35 cellular contexts compared by ENCODE assay signal in the genomic region with DNA sequence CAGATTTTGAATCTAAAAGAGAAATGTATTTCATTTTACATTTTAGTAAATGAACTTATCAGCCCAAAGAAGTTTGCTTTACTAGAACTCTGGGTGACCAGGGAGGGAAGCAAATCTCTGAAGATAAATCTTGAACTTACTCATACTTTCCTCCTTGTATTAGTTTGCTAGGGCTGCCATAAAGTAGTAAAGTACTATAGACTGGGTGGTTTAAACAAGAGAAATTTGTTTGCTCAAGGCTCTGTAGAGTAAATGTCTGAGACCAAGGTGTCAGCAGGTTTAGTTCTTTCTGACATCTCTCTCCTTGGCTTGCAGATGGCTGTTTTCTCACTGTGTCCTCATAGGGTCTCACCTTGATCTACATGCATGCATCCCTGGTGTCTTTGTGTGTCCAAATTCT.
"Had no signal": no experiment of that assay in that cellular context is flagged by ENCODE, and none has a peak within 500 bp of the region (broad histone marks: within the 10 kb centered on the region; RNA-seq: fewer than 3 reads in every experiment).

No MANE protein-coding gene starts in this region.

- H3K27me3 ChIP-seq: Peyer's patch, SJSA1 had no signal

- H3K27ac Mint-ChIP-seq: activated CD4-positive, alpha-beta T cell treated with anti-CD3 and anti-CD28 coated beads for 36 hours; activated CD4-positive, alpha-beta T cell treated with anti-CD3 and anti-CD28 coated beads, Interleukin-2, amount 10 ng/mL, durations not matched to agents 7 days and 5 days; activated naive CD4-positive, alpha-beta T cell treated with anti-CD3 and anti-CD28 coated beads, Interleukin-2, amount 10 ng/mL, durations not matched to agents 7 days and 5 days; activated naive CD8-positive, alpha-beta T cell; activated naive CD8-positive, alpha-beta T cell treated with anti-CD3 and anti-CD28 coated beads, Interleukin-2, amount 50 U/mL, for 24 hours; activated T-helper 1 cell treated with anti-CD3 and anti-CD28 coated beads, Interleukin-12 subunit alpha, Interleukin-12 subunit beta, Interleukin-2, Interleukin-4 antibody, amounts not matched to agents 30 ng/mL and 10 ng/mL and 1 ng/mL, durations not matched to agents 14 hours and 24 hours and 36 hours; brain; T-helper 1 cell treated with Interleukin-12 subunit alpha and Interleukin-12 subunit beta and Interleukin-4 antibody, amounts not matched to agents 30 μg/mL and 1 μg/mL, for 36 hours; T-helper 2 cell treated with Interferon-gamma antibody and Interleukin-4, amounts not matched to agents 5 μg/mL and 100 μg/mL, for 36 hours; WTC11 had no signal

- H3K36me3 ChIP-seq: Peyer's patch, SJSA1 had no signal

- H3K4me3 ChIP-seq: Peyer's patch, SJSA1 had no signal

- H3K36me3 Mint-ChIP-seq: activated naive CD8-positive, alpha-beta T cell; brain had no signal

- H3K9me3 ChIP-seq: Peyer's patch, SJSA1, SK-N-SH had no signal

- H3K4me1 Mint-ChIP-seq: activated CD4-positive, alpha-beta T cell treated with anti-CD3 and anti-CD28 coated beads for 36 hours; activated CD4-positive, alpha-beta T cell treated with anti-CD3 and anti-CD28 coated beads, Interleukin-2, amount 10 ng/mL, durations not matched to agents 7 days and 5 days; activated naive CD4-positive, alpha-beta T cell treated with anti-CD3 and anti-CD28 coated beads, Interleukin-2, amount 10 ng/mL, durations not matched to agents 7 days and 5 days; activated naive CD8-positive, alpha-beta T cell treated with anti-CD3 and anti-CD28 coated beads, Interleukin-2, amount 50 U/mL, for 24 hours had no signal

- H3K4me3 Mint-ChIP-seq: activated CD4-positive, alpha-beta T cell treated with anti-CD3 and anti-CD28 coated beads for 36 hours; activated CD4-positive, alpha-beta T cell treated with anti-CD3 and anti-CD28 coated beads, Interleukin-2, amount 10 ng/mL, durations not matched to agents 7 days and 5 days; activated naive CD4-positive, alpha-beta T cell treated with anti-CD3 and anti-CD28 coated beads, Interleukin-2, amount 10 ng/mL, durations not matched to agents 7 days and 5 days; activated naive CD8-positive, alpha-beta T cell; activated naive CD8-positive, alpha-beta T cell treated with anti-CD3 and anti-CD28 coated beads, Interleukin-2, amount 50 U/mL, for 24 hours; activated T-cell treated with anti-CD3 and anti-CD28 coated beads, Interleukin-2, amount 50 U/mL, for 4 hours; activated T-helper 1 cell treated with anti-CD3 and anti-CD28 coated beads, Interleukin-12 subunit alpha, Interleukin-12 subunit beta, Interleukin-2, Interleukin-4 antibody, amounts not matched to agents 30 ng/mL and 10 ng/mL and 1 ng/mL, durations not matched to agents 14 hours and 24 hours and 36 hours; T-helper 1 cell treated with Interleukin-12 subunit alpha and Interleukin-12 subunit beta and Interleukin-4 antibody, amounts not matched to agents 30 μg/mL and 1 μg/mL, for 36 hours; T-helper 2 cell treated with Interferon-gamma antibody and Interleukin-4, amounts not matched to agents 5 μg/mL and 100 μg/mL, for 36 hours; WTC11 had no signal

- H3K9me3 Mint-ChIP-seq: activated CD4-positive, alpha-beta T cell treated with anti-CD3 and anti-CD28 coated beads, Interleukin-2, amount 10 ng/mL, durations not matched to agents 7 days and 5 days; activated naive CD4-positive, alpha-beta T cell treated with anti-CD3 and anti-CD28 coated beads, Interleukin-2, amount 10 ng/mL, durations not matched to agents 7 days and 5 days; activated T-cell treated with anti-CD3 and anti-CD28 coated beads, Interleukin-2, amount 50 U/mL, for 4 hours; activated T-helper 1 cell treated with anti-CD3 and anti-CD28 coated beads, Interleukin-12 subunit alpha, Interleukin-12 subunit beta, Interleukin-2, Interleukin-4 antibody, amounts not matched to agents 30 ng/mL and 10 ng/mL and 1 ng/mL, durations not matched to agents 14 hours and 24 hours and 36 hours; brain; T-helper 1 cell treated with Interleukin-12 subunit alpha and Interleukin-12 subunit beta and Interleukin-4 antibody, amounts not matched to agents 30 μg/mL and 1 μg/mL, for 36 hours had no signal

- ATAC-seq: activated CD4-positive, alpha-beta T cell treated with anti-CD3 and anti-CD28 coated beads for 36 hours; activated CD4-positive, CD25-positive, alpha-beta regulatory T cell treated with anti-CD3 and anti-CD28 coated beads, Interleukin-2, amount 50 U/mL, for 24 hours; activated naive CD8-positive, alpha-beta T cell treated with anti-CD3 and anti-CD28 coated beads, Interleukin-2, amount 50 U/mL, for 24 hours; activated T-cell treated with anti-CD3 and anti-CD28 coated beads, Interleukin-2, amount 50 U/mL, for 4 hours; PC-3; WTC11 had no signal

- DNase-seq: activated CD4-positive, alpha-beta T cell treated with anti-CD3 and anti-CD28 coated beads for 36 hours; activated CD4-positive, alpha-beta T cell treated with anti-CD3 and anti-CD28 coated beads, Interleukin-2, amount 10 ng/mL, durations not matched to agents 7 days and 5 days; activated CD4-positive, alpha-beta T cell treated with anti-CD3 and anti-CD28 coated beads, Interleukin-2, amount 50 U/mL, for 48 hours; activated CD8-positive, alpha-beta memory T cell treated with anti-CD3 and anti-CD28 coated beads, Interleukin-2, amount 50 U/mL, for 4 hours; activated effector memory CD4-positive, alpha-beta T cell treated with Interleukin-2 at 50 U/mL for 16 hours; activated naive CD4-positive, alpha-beta T cell treated with anti-CD3 and anti-CD28 coated beads, Interleukin-2, amount 10 ng/mL, durations not matched to agents 7 days and 5 days; activated naive CD8-positive, alpha-beta T cell treated with anti-CD3 and anti-CD28 coated beads, Interleukin-2, amount 50 U/mL, for 24 hours; activated T-cell treated with anti-CD3 and anti-CD28 coated beads for 4 hours; activated T-cell treated with anti-CD3 and anti-CD28 coated beads, Interleukin-2, amount 50 U/mL, for 4 hours; anterior cingulate cortex; caudate nucleus; Karpas-422; KBM-7; NCI-H1105 treated with DMSO at 0.1 percent for 48 hours; NCI-H1436; NCI-H1694; NCI-H1930; NCI-H2081 treated with DMSO at 0.1 percent for 48 hours; NCI-H226; NCI-H524 treated with DMSO at 0.1 percent for 48 hours; NCI-H748 treated with DMSO at 0.1 percent for 48 hours; NK-92 treated with Interleukin-12 subunit alpha and Interleukin-12 subunit beta, amount 100 ng/mL, for 24 hours; PC-3; Peyer's patch; RPMI8226; SHP77 treated with DMSO at 0.1 percent for 48 hours; SK-N-SH had no signal

- H3K4me1 ChIP-seq: Peyer's patch, SJSA1 had no signal

- H3K27ac ChIP-seq: Peyer's patch, SJSA1 had no signal
